2 cellular contexts compared by ENCODE assay signal in the genomic region with DNA sequence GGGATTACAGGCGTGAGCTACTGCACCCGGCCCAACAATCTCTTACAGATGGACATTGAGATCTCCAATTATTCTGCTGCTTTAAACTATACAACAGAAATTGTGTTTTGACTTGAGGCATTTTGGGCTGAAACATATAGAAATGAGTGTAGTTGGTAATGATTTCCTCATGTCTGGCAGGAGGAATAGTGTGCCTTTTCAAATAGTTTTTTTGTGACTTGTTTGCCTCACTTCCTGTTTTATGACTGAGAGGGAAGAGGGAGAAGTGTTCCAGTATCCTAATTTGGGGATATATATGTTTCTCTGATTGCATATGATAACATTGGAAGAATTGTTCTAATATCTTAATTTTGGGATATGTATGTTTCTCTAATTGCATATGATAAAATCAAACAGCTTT.
TF ChIP-seq lines count a peak whose summit lies in the region.

No MANE protein-coding gene starts in this region.

TF ChIP-seq in IMR-90, 13 proteins besides CTCF, POLR2A, EP300 and RAD21:
- TF ChIP-seq MXI1 (IDR thresholded peaks at IDR 0.05; ENCODE audit: borderline replicate concordance, low read depth, low read length) (no peak), MAZ (IDR thresholded peaks at IDR 0.05; ENCODE audit: borderline replicate concordance, low read depth, low read length) (no peak), FOS (IDR thresholded peaks at IDR 0.05; ENCODE audit: low read depth, low read length) (no peak), RCOR1 (IDR thresholded peaks at IDR 0.05; ENCODE audit: insufficient replicate concordance, low read length) (no peak), CHD1 (IDR thresholded peaks at IDR 0.05; ENCODE audit: low read depth, low read length) (no peak), NFE2L2 (IDR thresholded peaks at IDR 0.05; ENCODE audit: low read depth, low read length) (no peak), RFX5 (IDR thresholded peaks at IDR 0.05; ENCODE audit: low read depth, low read length) (no peak)
- TF ChIP-seq, protein P1, sequence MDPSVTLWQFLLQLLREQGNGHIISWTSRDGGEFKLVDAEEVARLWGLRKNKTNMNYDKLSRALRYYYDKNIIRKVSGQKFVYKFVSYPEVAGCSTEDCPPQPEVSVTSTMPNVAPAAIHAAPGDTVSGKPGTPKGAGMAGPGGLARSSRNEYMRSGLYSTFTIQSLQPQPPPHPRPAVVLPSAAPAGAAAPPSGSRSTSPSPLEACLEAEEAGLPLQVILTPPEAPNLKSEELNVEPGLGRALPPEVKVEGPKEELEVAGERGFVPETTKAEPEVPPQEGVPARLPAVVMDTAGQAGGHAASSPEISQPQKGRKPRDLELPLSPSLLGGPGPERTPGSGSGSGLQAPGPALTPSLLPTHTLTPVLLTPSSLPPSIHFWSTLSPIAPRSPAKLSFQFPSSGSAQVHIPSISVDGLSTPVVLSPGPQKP (IDR thresholded peaks at IDR 0.05; ENCODE audit: borderline replicate concordance, low read depth, low read length), result no peak
- TF ChIP-seq, protein P2, sequence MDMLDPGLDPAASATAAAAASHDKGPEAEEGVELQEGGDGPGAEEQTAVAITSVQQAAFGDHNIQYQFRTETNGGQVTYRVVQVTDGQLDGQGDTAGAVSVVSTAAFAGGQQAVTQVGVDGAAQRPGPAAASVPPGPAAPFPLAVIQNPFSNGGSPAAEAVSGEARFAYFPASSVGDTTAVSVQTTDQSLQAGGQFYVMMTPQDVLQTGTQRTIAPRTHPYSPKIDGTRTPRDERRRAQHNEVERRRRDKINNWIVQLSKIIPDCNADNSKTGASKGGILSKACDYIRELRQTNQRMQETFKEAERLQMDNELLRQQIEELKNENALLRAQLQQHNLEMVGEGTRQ (IDR thresholded peaks at IDR 0.05; ENCODE audit: low read depth, low read length), result no peak

TF ChIP-seq in K562, 482 proteins besides CTCF, POLR2A, EP300 and RAD21:
- TF ChIP-seq MIER1 (IDR thresholded peaks at IDR 0.05; ENCODE audit: low read depth), result no peak
- TF ChIP-seq NR2C1 (IDR thresholded peaks at IDR 0.05), result no peak
- no peak for TF ChIP-seq NR2C1 (tag; IDR thresholded peaks at IDR 0.05)
- no peak for TF ChIP-seq ELF2 (CRISPR knock-in tag; IDR thresholded peaks at IDR 0.05)
- TF ChIP-seq, protein P3, sequence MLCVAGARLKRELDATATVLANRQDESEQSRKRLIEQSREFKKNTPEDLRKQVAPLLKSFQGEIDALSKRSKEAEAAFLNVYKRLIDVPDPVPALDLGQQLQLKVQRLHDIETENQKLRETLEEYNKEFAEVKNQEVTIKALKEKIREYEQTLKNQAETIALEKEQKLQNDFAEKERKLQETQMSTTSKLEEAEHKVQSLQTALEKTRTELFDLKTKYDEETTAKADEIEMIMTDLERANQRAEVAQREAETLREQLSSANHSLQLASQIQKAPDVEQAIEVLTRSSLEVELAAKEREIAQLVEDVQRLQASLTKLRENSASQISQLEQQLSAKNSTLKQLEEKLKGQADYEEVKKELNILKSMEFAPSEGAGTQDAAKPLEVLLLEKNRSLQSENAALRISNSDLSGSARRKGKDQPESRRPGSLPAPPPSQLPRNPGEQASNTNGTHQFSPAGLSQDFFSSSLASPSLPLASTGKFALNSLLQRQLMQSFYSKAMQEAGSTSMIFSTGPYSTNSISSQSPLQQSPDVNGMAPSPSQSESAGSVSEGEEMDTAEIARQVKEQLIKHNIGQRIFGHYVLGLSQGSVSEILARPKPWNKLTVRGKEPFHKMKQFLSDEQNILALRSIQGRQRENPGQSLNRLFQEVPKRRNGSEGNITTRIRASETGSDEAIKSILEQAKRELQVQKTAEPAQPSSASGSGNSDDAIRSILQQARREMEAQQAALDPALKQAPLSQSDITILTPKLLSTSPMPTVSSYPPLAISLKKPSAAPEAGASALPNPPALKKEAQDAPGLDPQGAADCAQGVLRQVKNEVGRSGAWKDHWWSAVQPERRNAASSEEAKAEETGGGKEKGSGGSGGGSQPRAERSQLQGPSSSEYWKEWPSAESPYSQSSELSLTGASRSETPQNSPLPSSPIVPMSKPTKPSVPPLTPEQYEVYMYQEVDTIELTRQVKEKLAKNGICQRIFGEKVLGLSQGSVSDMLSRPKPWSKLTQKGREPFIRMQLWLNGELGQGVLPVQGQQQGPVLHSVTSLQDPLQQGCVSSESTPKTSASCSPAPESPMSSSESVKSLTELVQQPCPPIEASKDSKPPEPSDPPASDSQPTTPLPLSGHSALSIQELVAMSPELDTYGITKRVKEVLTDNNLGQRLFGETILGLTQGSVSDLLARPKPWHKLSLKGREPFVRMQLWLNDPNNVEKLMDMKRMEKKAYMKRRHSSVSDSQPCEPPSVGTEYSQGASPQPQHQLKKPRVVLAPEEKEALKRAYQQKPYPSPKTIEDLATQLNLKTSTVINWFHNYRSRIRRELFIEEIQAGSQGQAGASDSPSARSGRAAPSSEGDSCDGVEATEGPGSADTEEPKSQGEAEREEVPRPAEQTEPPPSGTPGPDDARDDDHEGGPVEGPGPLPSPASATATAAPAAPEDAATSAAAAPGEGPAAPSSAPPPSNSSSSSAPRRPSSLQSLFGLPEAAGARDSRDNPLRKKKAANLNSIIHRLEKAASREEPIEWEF (CRISPR knock-in tag; IDR thresholded peaks at IDR 0.05), result no peak
- peak; percentile 40; the same call in 1 of the 2 replicates for TF ChIP-seq SPI1 (IDR thresholded peaks at IDR 0.05; ENCODE audit: borderline replicate concordance, low read depth, low read length)
